In the genomic region with DNA sequence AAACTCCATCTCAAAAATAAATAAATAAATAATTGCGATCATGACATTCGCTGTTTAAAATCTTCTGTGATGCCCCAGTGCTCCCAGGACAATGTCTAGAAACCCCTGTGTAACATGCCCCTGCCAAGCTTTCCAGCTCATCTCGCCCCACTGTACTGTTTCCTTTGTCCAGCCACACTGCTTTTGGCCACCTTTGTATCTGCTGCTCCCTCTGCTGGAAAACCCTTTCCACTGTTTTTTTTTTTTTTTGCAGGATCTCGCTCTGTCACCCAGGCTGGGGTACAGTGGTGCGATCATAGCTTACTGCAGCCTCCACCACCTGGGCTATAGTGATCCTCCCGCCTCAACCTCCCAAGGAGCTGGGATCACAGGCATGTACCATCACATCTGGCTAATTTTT, we compare ENCODE assay signal across 8 cellular contexts. TPM values are rescaled to one million over a fixed set of nuclear protein-coding genes. Genes with fewer than 3 reads are reported as not detected.
A peak's percentile ranks its signal among the peaks of the same experiment; 100 is the strongest.
DNase-seq lines count a peak whose midpoint lies in the region; ATAC-seq, FAIRE-seq and TF ChIP-seq lines count a peak whose summit lies in the region.
"Had no signal": no experiment of that assay in that cellular context is flagged by ENCODE, and none has a peak within 500 bp of the region (broad histone marks: within the 10 kb centered on the region; RNA-seq: fewer than 3 reads in every experiment).

No MANE protein-coding gene starts in this region.

- ATAC-seq in HG03196 (IDR thresholded peaks at IDR 0.05; ENCODE audit: unreplicated experiment) (no peak), HG03520 (IDR thresholded peaks at IDR 0.05; ENCODE audit: unreplicated experiment) (no peak)

- no peak overlapping the region for H3K4me2 ChIP-seq in astrocyte (ENCODE audit: low read length)

- DNase-seq in HFF-Myc (ENCODE audit: extremely low read depth, low read depth) (no peak), astrocyte (ENCODE audit: low read depth) (no peak), myocyte (ENCODE audit: low read depth) (peak; percentile 36), amniotic stem cell (lab: John Stamatoyannopoulos, UW) (no peak)
- DNase-seq: activated naive CD4-positive, alpha-beta T cell; Right ventricle myocardium superior had no signal

- no peak overlapping the region for H3K4me3 Mint-ChIP-seq in astrocyte (ENCODE audit: unreplicated experiment)

- no peaks in the 10 kb centered on the region for H3K9me3 ChIP-seq in astrocyte (ENCODE audit: insufficient read depth, low read depth, low read length)

- no peaks in the 10 kb centered on the region for H3K4me1 Mint-ChIP-seq in astrocyte (ENCODE audit: low read depth, unreplicated experiment)

- H3K27ac Mint-ChIP-seq in astrocyte (ENCODE audit: unreplicated experiment), result no peak overlapping the region

- no peak overlapping the region for H3K9ac ChIP-seq in astrocyte (ENCODE audit: low read length)

- H3K4me3 ChIP-seq in HFF-Myc (replicated peaks; ENCODE audit: low read depth, low read length), result no peak overlapping the region
- H3K4me3 ChIP-seq in astrocyte (ENCODE audit: insufficient read depth, low read depth, low read length), result no peak overlapping the region

- H3K9me3 Mint-ChIP-seq in astrocyte (ENCODE audit: unreplicated experiment), result no peaks in the 10 kb centered on the region

- no peak overlapping the region for H2AFZ ChIP-seq in astrocyte (ENCODE audit: low read depth, low read length)

- H3K79me2 ChIP-seq in astrocyte (ENCODE audit: insufficient read depth, low read length), result peaks cover 87% of the 10 kb centered on the region

- H4K20me1 ChIP-seq in astrocyte (ENCODE audit: insufficient read depth, low read length), result peaks cover 88% of the 10 kb centered on the region

- TF ChIP-seq CTCF in HFF-Myc (IDR thresholded peaks at IDR 0.05; ENCODE audit: low read depth, low read length, missing control alignments) (peak; percentile 43), astrocyte (IDR thresholded peaks at IDR 0.05; ENCODE audit: insufficient read depth, low read depth, low read length) (peak; percentile 39)

- peaks cover 79% of the 10 kb centered on the region for H3K36me3 ChIP-seq in astrocyte (ENCODE audit: insufficient read depth, low read length)

- peaks cover 3% of the 10 kb centered on the region for H3K4me1 ChIP-seq in astrocyte (ENCODE audit: insufficient read depth, low read length)

- H3K36me3 Mint-ChIP-seq in astrocyte (ENCODE audit: low read depth, unreplicated experiment), result peaks cover 38% of the 10 kb centered on the region

- no peaks in the 10 kb centered on the region for H3K27me3 Mint-ChIP-seq in astrocyte (ENCODE audit: low read depth, unreplicated experiment)

- H3K27me3 ChIP-seq in astrocyte (ENCODE audit: insufficient read depth, low read length), result no peaks in the 10 kb centered on the region

- H3K27ac ChIP-seq in astrocyte (ENCODE audit: low read depth, low read length), result no peak overlapping the region

- FAIRE-seq in astrocyte (lab: Jason Lieb, UNC), result no peak

RNA-seq across cellular contexts. Expression of gene PLAUR, which starts 7.5 kb away (rescaled TPM):
- total RNA-seq in astrocyte (112 and 116 TPM in 2 replicates), myocyte (6.3 and 6.9 TPM in 2 replicates)
- 12.0 TPM for polyA plus RNA-seq in myocyte (2012)

RNA-seq across cellular contexts. Expression of gene CADM4, which starts 22.8 kb away (rescaled TPM):
- total RNA-seq in astrocyte (40.8 and 52.1 TPM in 2 replicates), myocyte (1.4 and 1.6 TPM in 2 replicates)
- 14.4 TPM for polyA plus RNA-seq in myocyte (2012)

RNA-seq across cellular contexts. Expression of gene ZNF428, which starts 43.1 kb away (rescaled TPM):
- 53.4 and 54.7 TPM in 2 replicates for total RNA-seq in astrocyte
- 52.6 and 65.2 TPM in 2 replicates for total RNA-seq in myocyte
- polyA plus RNA-seq in myocyte (2012), result 73.7 TPM

RNA-seq across cellular contexts. Expression of gene SRRM5, which starts 50.6 kb away (rescaled TPM):
- total RNA-seq in astrocyte (0.23 TPM in 1 of 2 replicates, not detected in the other), myocyte (0.10 TPM in 1 of 2 replicates, not detected in the other)
- 0.49 TPM for polyA plus RNA-seq in myocyte (2012)

RNA-seq across cellular contexts. Expression of gene IRGC, which starts 53.4 kb away (rescaled TPM):
- total RNA-seq in astrocyte, result not detected in 2 replicates
- total RNA-seq in myocyte, result not detected in 2 replicates
- polyA plus RNA-seq in myocyte (2012), result not detected
- total RNA-seq: Right ventricle myocardium superior had no signal

Comparison
In these comparisons a context has a peak if more than half of its experiments do, and no peak if none do; other contexts are left out.
1. RNA of gene PLAUR, which starts 7.5 kb away (total RNA-seq): 112 to 116 TPM in astrocyte; 6.3 to 6.9 TPM in myocyte; every median in the first group is over 10 times any median in the second.
2. RNA of gene CADM4, which starts 22.8 kb away (total RNA-seq): 40.8 to 52.1 TPM in astrocyte; 1.4 to 1.6 TPM in myocyte; every median in the first group is over 10 times any median in the second.